16 cellular contexts compared by ENCODE assay signal in the genomic region with DNA sequence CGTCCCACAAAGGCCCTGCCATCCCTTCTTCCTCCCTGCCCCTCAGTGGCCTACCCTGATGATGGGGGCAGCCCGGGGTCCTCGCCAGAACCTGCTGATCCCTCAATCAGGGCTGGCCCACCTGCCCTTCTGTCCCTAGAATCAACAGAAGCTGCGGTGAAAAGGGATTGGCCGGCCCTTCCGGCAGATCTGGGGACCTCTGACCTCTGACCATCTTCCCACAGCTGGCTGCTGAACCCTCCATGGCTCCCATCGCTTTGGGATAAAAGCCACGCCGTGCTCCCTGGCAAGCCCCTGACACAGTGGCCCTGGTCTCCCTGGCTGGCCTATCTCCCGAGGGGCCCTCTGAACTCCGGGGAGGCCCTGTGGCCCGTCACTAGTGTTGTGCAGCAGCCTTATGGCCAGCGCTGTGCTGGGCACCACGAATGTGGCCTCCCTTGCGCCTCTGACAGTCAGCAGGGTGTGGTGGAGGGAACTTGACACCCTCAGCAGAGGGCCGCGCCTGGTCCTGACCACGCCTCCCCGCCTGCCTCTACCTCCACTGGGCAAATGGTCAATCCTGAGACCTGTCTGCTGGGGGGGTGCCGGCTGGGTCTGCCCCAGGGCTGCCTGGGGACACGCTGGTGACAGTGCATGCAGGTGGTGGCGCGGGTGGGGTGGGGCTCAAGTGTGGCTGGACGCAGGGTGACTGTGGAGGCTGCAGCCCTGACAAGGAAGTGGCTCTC.
"Had no signal": no experiment of that assay in that cellular context is flagged by ENCODE, and none has a peak within 500 bp of the region (broad histone marks: within the 10 kb centered on the region; RNA-seq: fewer than 3 reads in every experiment).

No MANE protein-coding gene starts in this region.

- H3K4me3 ChIP-seq: colonic mucosa, esophagus squamous epithelium, gastroesophageal sphincter, hepatocyte, ovary, right atrium auricular region, testis, tibial nerve had no signal

- H3K4me2 ChIP-seq: hepatocyte had no signal

- H3K9me3 ChIP-seq: colonic mucosa, esophagus squamous epithelium, gastroesophageal sphincter, ovary, right atrium auricular region, testis, tibial nerve had no signal

- H3K27ac ChIP-seq: colonic mucosa, esophagus squamous epithelium, gastroesophageal sphincter, hepatocyte, ovary, right atrium auricular region, testis, tibial nerve had no signal

- DNase-seq: colonic mucosa; dermis blood vessel endothelial cell; esophagus squamous epithelium; foreskin fibroblast; head of caudate nucleus; mammary epithelial cell; naive thymus-derived CD4-positive, alpha-beta T cell; ovary; small intestine; stimulated activated CD4-positive, alpha-beta T cell treated with anti-CD3 and anti-CD28 coated beads, Interleukin-12 subunit alpha, Interleukin-12 subunit beta, amount 100 ng/mL, for 4 hours; testis had no signal

- H3K27me3 ChIP-seq: colonic mucosa, esophagus squamous epithelium, gastroesophageal sphincter, hepatocyte, ovary, right atrium auricular region, testis, tibial nerve had no signal

- H3K4me1 ChIP-seq: colonic mucosa, testis, tibial nerve had no signal

- H3K36me3 ChIP-seq: colonic mucosa, esophagus squamous epithelium, ovary, right atrium auricular region, tibial nerve had no signal

- H2AFZ ChIP-seq: hepatocyte had no signal

- ATAC-seq: gastroesophageal sphincter; left lobe of liver; naive thymus-derived CD4-positive, alpha-beta T cell had no signal

- H3K79me2 ChIP-seq: hepatocyte had no signal
